ENCODE assay signal across 8 cellular contexts in the genomic region with DNA sequence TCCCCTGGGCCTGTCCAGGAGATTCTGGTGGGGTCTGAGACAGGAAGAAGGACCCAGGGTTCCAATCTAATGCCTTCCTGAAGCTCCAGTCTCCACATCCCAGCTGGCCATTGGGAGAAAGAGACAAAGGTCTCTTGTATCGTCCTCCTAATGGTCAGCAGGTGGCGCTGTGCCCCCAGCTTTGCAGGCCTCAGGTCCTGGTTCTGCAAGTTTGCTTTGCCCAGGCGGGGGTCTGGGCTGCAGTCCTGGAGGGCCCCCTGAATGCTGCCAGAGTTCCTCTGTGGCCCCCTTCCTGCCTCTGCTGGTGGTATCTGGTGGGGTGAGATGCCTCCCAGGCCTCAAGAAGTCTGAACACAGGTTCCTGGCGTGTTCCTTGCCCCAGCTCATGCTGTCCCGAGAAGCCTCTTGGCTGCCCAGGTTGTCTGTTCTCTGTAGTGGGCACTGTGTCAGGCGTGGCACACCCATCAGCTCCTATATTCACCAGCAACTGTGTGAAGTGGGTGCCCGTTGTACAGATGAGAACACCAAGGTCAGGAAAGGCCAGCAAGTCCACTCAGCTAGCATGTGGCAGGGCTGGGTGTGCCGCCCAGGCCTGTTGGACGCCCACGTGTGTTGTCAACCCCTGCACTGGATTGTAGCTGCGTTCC. TPM values are rescaled to one million over a fixed set of nuclear protein-coding genes. Genes with fewer than 3 reads are reported as not detected.
A peak's percentile ranks its signal among the peaks of the same experiment; 100 is the strongest.
DNase-seq lines count a peak whose midpoint lies in the region; ATAC-seq and TF ChIP-seq lines count a peak whose summit lies in the region.

No MANE protein-coding gene starts in this region.

- no peak overlapping the region for H3K4me2 ChIP-seq in DOHH2 (ENCODE audit: low read length)

- H3K27me3 Mint-ChIP-seq in activated naive CD8-positive, alpha-beta T cell treated with anti-CD3 and anti-CD28 coated beads, Interleukin-2, amount 50 U/mL, for 24 hours = peaks cover under 1% of the 10 kb centered on the region

- peak; percentile 46 to 53 for DNase-seq in SHP77 (lab: John Stamatoyannopoulos, UW)
- peak; percentile 32 for DNase-seq in activated naive CD8-positive, alpha-beta T cell treated with anti-CD3 and anti-CD28 coated beads, Interleukin-2, amount 50 U/mL, for 24 hours
- DNase-seq in heart right ventricle = no peak
- DNase-seq in putamen (ENCODE audit: low spot score) = peak; percentile 28
- DNase-seq in ureter (ENCODE audit: low spot score) = no peak

- H3K27me3 ChIP-seq in DOHH2 (ENCODE audit: control insufficient read depth, low read length) = no peaks in the 10 kb centered on the region
- peaks cover 0 to 40% (median 8%) of the 10 kb centered on the region in 7 donors for H3K27me3 ChIP-seq in heart right ventricle

- H3F3A ChIP-seq in DOHH2 (ENCODE audit: control insufficient read depth, insufficient read depth) = no peaks in the 10 kb centered on the region

- H3K4me3 Mint-ChIP-seq in activated naive CD8-positive, alpha-beta T cell treated with anti-CD3 and anti-CD28 coated beads, Interleukin-2, amount 50 U/mL, for 24 hours = no peak overlapping the region

- H3K27ac ChIP-seq in DOHH2 (ENCODE audit: low read depth, low read length) (no peak overlapping the region), heart right ventricle (peak overlapping the region in 1 of 10 donors; percentile 8)

- H3K4me1 ChIP-seq in DOHH2 (ENCODE audit: control insufficient read depth, low read length) = no peaks in the 10 kb centered on the region
- no peaks in the 10 kb centered on the region for H3K4me1 ChIP-seq in heart right ventricle

- no peaks in the 10 kb centered on the region for H3K9me2 ChIP-seq in DOHH2 (replicated peaks; ENCODE audit: control insufficient read depth, low read length)

- intact Hi-C loops in heart right ventricle (cut with DNase I) = loop anchor here in 1 of 10 donors (5.0 kb wide), 1 partner anchor 521 kb away; no protein-coding TSS in a partner anchor

- H3K9me3 Mint-ChIP-seq in activated naive CD8-positive, alpha-beta T cell treated with anti-CD3 and anti-CD28 coated beads, Interleukin-2, amount 50 U/mL, for 24 hours = no peaks in the 10 kb centered on the region

- peak; percentile 91 for TF ChIP-seq CTCF in DOHH2 (IDR thresholded peaks at IDR 0.05; ENCODE audit: low read depth, low read length, poor library complexity, severe bottlenecking)
- peak; percentile 94 for TF ChIP-seq CTCF in LNCAP (IDR thresholded peaks at IDR 0.05)
- peak; percentile 48 to 88 (median 67) for TF ChIP-seq CTCF in heart right ventricle (IDR thresholded peaks at IDR 0.05)

- H3K36me3 ChIP-seq in DOHH2 (ENCODE audit: control insufficient read depth, low read length) = no peaks in the 10 kb centered on the region
- no peaks in the 10 kb centered on the region for H3K36me3 ChIP-seq in heart right ventricle

- H3K4me3 ChIP-seq in DOHH2 (ENCODE audit: low read length) = no peak overlapping the region
- H3K4me3 ChIP-seq in heart right ventricle = no peak overlapping the region

- WGBS in heart right ventricle, 2 donors = 54 to 57% methylated on average over 11 of the region's 11 CpGs

- no peaks in the 10 kb centered on the region for H3K4me1 Mint-ChIP-seq in activated naive CD8-positive, alpha-beta T cell treated with anti-CD3 and anti-CD28 coated beads, Interleukin-2, amount 50 U/mL, for 24 hours

- peak; percentile 42 for ATAC-seq in activated naive CD8-positive, alpha-beta T cell treated with anti-CD3 and anti-CD28 coated beads, Interleukin-2, amount 50 U/mL, for 24 hours
- ATAC-seq in heart right ventricle = peak in 5 of 8 donors; percentile 39 to 77 (median 55)
- no peak for ATAC-seq in GM18502 (IDR thresholded peaks at IDR 0.05; ENCODE audit: poor library complexity, unreplicated experiment)

- no peaks in the 10 kb centered on the region for H3K79me2 ChIP-seq in DOHH2 (ENCODE audit: control insufficient read depth, low read length)

- no peaks in the 10 kb centered on the region for H4K20me1 ChIP-seq in DOHH2 (ENCODE audit: control insufficient read depth, insufficient read depth, low read depth, low read length)

- no peaks in the 10 kb centered on the region for H3K36me3 Mint-ChIP-seq in activated naive CD8-positive, alpha-beta T cell treated with anti-CD3 and anti-CD28 coated beads, Interleukin-2, amount 50 U/mL, for 24 hours (ENCODE audit: low read depth)

- H3K27ac Mint-ChIP-seq in activated naive CD8-positive, alpha-beta T cell treated with anti-CD3 and anti-CD28 coated beads, Interleukin-2, amount 50 U/mL, for 24 hours = no peak overlapping the region

- H3K9me3 ChIP-seq in DOHH2 (ENCODE audit: control insufficient read depth, insufficient read depth, low read length) = no peaks in the 10 kb centered on the region
- no peaks in the 10 kb centered on the region for H3K9me3 ChIP-seq in heart right ventricle

RNA-seq across cellular contexts. Expression of gene CSF3R, which starts 33.8 kb away (rescaled TPM):
- total RNA-seq in heart right ventricle = 10 to 100 TPM in 1 of 10 donors, 1 to 10 TPM in 9; 1.8 to 13.9 (median 4.5) TPM
- polyA plus RNA-seq in heart right ventricle = 1 to 10 TPM; 2.0 to 4.2 TPM
- 13.7 TPM for total RNA-seq in ureter

RNA-seq across cellular contexts. Expression of gene MRPS15, which starts 52.3 kb away (rescaled TPM):
- total RNA-seq in heart right ventricle (100 to 1,000 TPM in 6 of 10 donors, 10 to 100 TPM in 4; 86.1 to 118 (median 104) TPM), ureter (59.9 TPM)
- polyA plus RNA-seq in heart right ventricle = 100 to 1,000 TPM; 162 to 505 TPM

Comparison
In these comparisons a context has a peak if more than half of its experiments do, and no peak if none do; other contexts are left out.
1. DNase-seq: peak in SHP77 (2 of 2), activated naive CD8-positive, alpha-beta T cell treated with anti-CD3 and anti-CD28 coated beads, Interleukin-2, amount 50 U/mL, for 24 hours (single experiment) and putamen (single experiment); none in heart right ventricle (0 of 2) and ureter (single experiment).
2. Peak in every context shown above with its lines, with median percentiles within 50 percentile points of each other: CTCF ChIP-seq.